In genomic region chr7:726854-727103, GRCh38 we compare ENCODE assay signal across 1 cellular context.
TF ChIP-seq lines count a peak whose summit lies in the region.

No MANE protein-coding gene starts in this region.

TF ChIP-seq in GM23338, 12 proteins besides CTCF, POLR2A, EP300 and RAD21 (continued from another document):
- TF ChIP-seq ZNF462 (CRISPR knock-in tag; IDR thresholded peaks at IDR 0.05): no peak
- TF ChIP-seq ETS1 (IDR thresholded peaks at IDR 0.05): no peak
